ENCODE assay signal across 11 cellular contexts in genomic region chr2:74816540-74817331, GRCh38. TPM values are rescaled to one million over a fixed set of nuclear protein-coding genes. Genes with fewer than 3 reads are reported as not detected.
DNase-seq lines count a peak whose midpoint lies in the region; ATAC-seq, FAIRE-seq and TF ChIP-seq lines count a peak whose summit lies in the region.
"Had no signal": no experiment of that assay in that cellular context is flagged by ENCODE, and none has a peak within 500 bp of the region (broad histone marks: within the 10 kb centered on the region; RNA-seq: fewer than 3 reads in every experiment).

No MANE protein-coding gene starts in this region.

- no peaks in the 10 kb centered on the region for H4K20me1 ChIP-seq in H1 (replicated peaks in 1 of 2; ENCODE audit: control insufficient read depth in 1 of 2, insufficient read depth in 2 of 2, low read length in 2 of 2)

- TF ChIP-seq RAD21 in H1 (IDR thresholded peaks at IDR 0.05 in 1 of 2, conservative IDR thresholded peaks at IDR 0.05 in 1 of 2; ENCODE audit: low read depth in 2 of 2, low read length in 2 of 2): no peak

- H3K79me1 ChIP-seq in H1 (ENCODE audit: low read depth, low read length): no peaks in the 10 kb centered on the region

- H2BK120ac ChIP-seq in H1 (replicated peaks; ENCODE audit: low read depth, low read length): no peak overlapping the region

- no peak overlapping the region for H2BK20ac ChIP-seq in H1 (ENCODE audit: low read length)

- no peak overlapping the region for H3K4me2 ChIP-seq in H1 (ENCODE audit: insufficient read depth in 1 of 2, low read depth in 2 of 2, low read length in 2 of 2)

- FAIRE-seq in H1 (lab: Jason Lieb, UNC): no peak

- no peak for TF ChIP-seq POLR2A in H1 (IDR thresholded peaks at IDR 0.05; ENCODE audit: control extremely low read depth in 1 of 2, low read depth in 2 of 2, low read length in 2 of 2)

- no peak for TF ChIP-seq EP300 in H1 (IDR thresholded peaks at IDR 0.05; ENCODE audit: borderline replicate concordance in 1 of 2, low read depth in 2 of 2, low read length in 2 of 2)

- H3K4me3 Mint-ChIP-seq in stimulated activated effector memory CD8-positive, alpha-beta T cell treated with anti-CD3 and anti-CD28 coated beads, Interleukin-12 subunit alpha, Interleukin-12 subunit beta, amount 100 ng/mL, for 72 hours: no peak overlapping the region
- no peak overlapping the region for H3K4me3 Mint-ChIP-seq in activated naive CD4-positive, alpha-beta T cell treated with anti-CD3 and anti-CD28 coated beads, Interleukin-2, amount 10 ng/mL, durations not matched to agents 7 days and 5 days

- no peaks in the 10 kb centered on the region for H3K36me3 ChIP-seq in H1 (ENCODE audit: control insufficient read depth in 2 of 4, insufficient read depth in 4 of 4, low read length in 3 of 4)

- peaks cover 31% of the 10 kb centered on the region for H3K27me3 Mint-ChIP-seq in activated naive CD4-positive, alpha-beta T cell treated with anti-CD3 and anti-CD28 coated beads, Interleukin-2, amount 10 ng/mL, durations not matched to agents 7 days and 5 days

- H3K18ac ChIP-seq in H1 (ENCODE audit: extremely low read depth, low read length): no peak overlapping the region

- no peak overlapping the region for H2BK5ac ChIP-seq in H1 (ENCODE audit: low read depth, low read length)

- peak overlapping the region; percentile 53 for H3K27ac Mint-ChIP-seq in stimulated activated effector memory CD8-positive, alpha-beta T cell treated with anti-CD3 and anti-CD28 coated beads, Interleukin-12 subunit alpha, Interleukin-12 subunit beta, amount 100 ng/mL, for 72 hours
- no peak overlapping the region for H3K27ac Mint-ChIP-seq in activated naive CD4-positive, alpha-beta T cell treated with anti-CD3 and anti-CD28 coated beads, Interleukin-2, amount 10 ng/mL, durations not matched to agents 7 days and 5 days

- no peak overlapping the region for H2BK12ac ChIP-seq in H1 (ENCODE audit: low read depth, low read length)

- peak; percentile 31 for ATAC-seq in stimulated activated effector memory CD8-positive, alpha-beta T cell treated with anti-CD3 and anti-CD28 coated beads, Interleukin-12 subunit alpha, Interleukin-12 subunit beta, amount 100 ng/mL, for 72 hours
- ATAC-seq in HG02588 (IDR thresholded peaks at IDR 0.05; ENCODE audit: unreplicated experiment): no peak

- no peaks in the 10 kb centered on the region for H3K36me3 Mint-ChIP-seq in stimulated activated effector memory CD8-positive, alpha-beta T cell treated with anti-CD3 and anti-CD28 coated beads, Interleukin-12 subunit alpha, Interleukin-12 subunit beta, amount 100 ng/mL, for 72 hours
- H3K36me3 Mint-ChIP-seq in activated naive CD4-positive, alpha-beta T cell treated with anti-CD3 and anti-CD28 coated beads, Interleukin-2, amount 10 ng/mL, durations not matched to agents 7 days and 5 days: no peaks in the 10 kb centered on the region

- H3K9me3 Mint-ChIP-seq in stimulated activated effector memory CD8-positive, alpha-beta T cell treated with anti-CD3 and anti-CD28 coated beads, Interleukin-12 subunit alpha, Interleukin-12 subunit beta, amount 100 ng/mL, for 72 hours: no peaks in the 10 kb centered on the region
- H3K9me3 Mint-ChIP-seq in activated naive CD4-positive, alpha-beta T cell treated with anti-CD3 and anti-CD28 coated beads, Interleukin-2, amount 10 ng/mL, durations not matched to agents 7 days and 5 days: no peaks in the 10 kb centered on the region

- H2BK15ac ChIP-seq in H1 (ENCODE audit: low read length): peak overlapping the region; percentile 18; the same call in 1 of the 2 replicates

- no peak overlapping the region for H3K56ac ChIP-seq in H1 (replicated peaks; ENCODE audit: insufficient read length, low read depth, low read length)

- H3K4ac ChIP-seq in H1 (replicated peaks; ENCODE audit: insufficient read length, low read depth, low read length): no peak overlapping the region

- H3K4me1 Mint-ChIP-seq in stimulated activated effector memory CD8-positive, alpha-beta T cell treated with anti-CD3 and anti-CD28 coated beads, Interleukin-12 subunit alpha, Interleukin-12 subunit beta, amount 100 ng/mL, for 72 hours: no peaks in the 10 kb centered on the region
- peaks cover 10% of the 10 kb centered on the region for H3K4me1 Mint-ChIP-seq in activated naive CD4-positive, alpha-beta T cell treated with anti-CD3 and anti-CD28 coated beads, Interleukin-2, amount 10 ng/mL, durations not matched to agents 7 days and 5 days

- no peak overlapping the region for H3K14ac ChIP-seq in H1 (ENCODE audit: insufficient read length)

- 0 out of 2 replicates have a peak overlapping the region, but pooled peaks have one; percentile 25 for H2AFZ ChIP-seq in H1 (ENCODE audit: low read length)

- H4K91ac ChIP-seq in H1 (replicated peaks; ENCODE audit: insufficient read length, low read length): no peak overlapping the region

- H3K79me2 ChIP-seq in H1 (ENCODE audit: control insufficient read depth in 1 of 2, insufficient read depth in 2 of 2, low read length in 2 of 2): no peaks in the 10 kb centered on the region

- no peak overlapping the region for H3K27ac ChIP-seq in H1 (ENCODE audit: low read depth, low read length)
- H3K27ac ChIP-seq: 22Rv1 had no signal

- no peak overlapping the region for H3K9ac ChIP-seq in H1 (replicated peaks in 1 of 4; ENCODE audit: extremely low read depth in 1 of 4, low read depth in 3 of 4, low read length in 3 of 4)

- H2AK5ac ChIP-seq in H1 (ENCODE audit: low read depth, low read length): no peak overlapping the region

- H3K4me3 ChIP-seq in H1 (ENCODE audit: extremely low read depth in 1 of 4, insufficient read depth in 2 of 4, low read depth in 3 of 4, low read length in 4 of 4): no peak overlapping the region

- no peak overlapping the region for H4K5ac ChIP-seq in H1 (ENCODE audit: insufficient read length, low read depth, low read length)

- H3K9me3 ChIP-seq in H1 (ENCODE audit: insufficient read depth in 2 of 2, low read depth in 1 of 2, low read length in 1 of 2): no peaks in the 10 kb centered on the region

- no peaks in the 10 kb centered on the region for H3K27me3 ChIP-seq in H1 (replicated peaks in 1 of 4; ENCODE audit: control insufficient read depth in 3 of 4, extremely low read depth in 1 of 4, insufficient read depth in 3 of 4, low read length in 3 of 4)

- H3K23me2 ChIP-seq in H1 (ENCODE audit: low read depth, low read length): no peaks in the 10 kb centered on the region

- H3K4me1 ChIP-seq in H1 (replicated peaks in 1 of 4; ENCODE audit: control insufficient read depth in 3 of 4, insufficient read depth in 4 of 4, low read length in 3 of 4): no peaks in the 10 kb centered on the region

- no peak overlapping the region for H4K8ac ChIP-seq in H1 (ENCODE audit: extremely low read depth, insufficient read depth, low read length)

- H3K23ac ChIP-seq in H1 (ENCODE audit: insufficient read length): no peak overlapping the region

- DNase-seq in DMS 273 (lab: John Stamatoyannopoulos, UW; ENCODE audit: unreplicated experiment) (peak; percentile 12), DMS 273 treated with DMSO at 0.1 percent for 48 hours (lab: John Stamatoyannopoulos, UW) (no peak), NCI-H526 treated with DMSO at 0.1 percent for 48 hours (lab: John Stamatoyannopoulos, UW) (peak; percentile 3), H1 (ENCODE audit: low read depth in 1 of 2, low spot score in 2 of 2) (peak in 1 of 2 experiments; percentile 26), HuH-7.5 (ENCODE audit: low spot score) (no peak)
- DNase-seq in stimulated activated effector memory CD8-positive, alpha-beta T cell treated with anti-CD3 and anti-CD28 coated beads, Interleukin-12 subunit alpha, Interleukin-12 subunit beta, amount 100 ng/mL, for 72 hours (ENCODE audit: low spot score in 2 of 2): no peak
- no peak for DNase-seq in activated naive CD4-positive, alpha-beta T cell treated with anti-CD3 and anti-CD28 coated beads, Interleukin-2, amount 10 ng/mL, durations not matched to agents 7 days and 5 days
- DNase-seq: activated CD4-positive, alpha-beta T cell treated with anti-CD3 and anti-CD28 coated beads, Interleukin-2, amount 50 U/mL, for 4 hours; posterior cingulate gyrus had no signal

- POLR2A ChIA-PET in H1 (lab: Charles Lee; ENCODE audit: partially characterized antibody): interaction anchor here (1.2 kb wide), 1 partner anchor 16 kb away, joined by 4 read pairs; no protein-coding TSS in a partner anchor

- TF ChIP-seq CTCF in H1 (IDR thresholded peaks at IDR 0.05; ENCODE audit: control extremely low read depth in 1 of 3, insufficient read depth in 1 of 3, low read depth in 1 of 3, low read length in 3 of 3): no peak

- CTCF ChIA-PET in H1 (lab: Charles Lee; ENCODE audit: partially characterized antibody): interaction anchor here (0.6 to 1.3 kb wide), 3 partner anchors 9 to 252 kb away, joined by 3 to 6 read pairs (median 4); no protein-coding TSS in a partner anchor
- CTCF ChIA-PET in activated naive CD4-positive, alpha-beta T cell treated with anti-CD3 and anti-CD28 coated beads, Interleukin-2, amount 10 ng/mL, durations not matched to agents 7 days and 5 days (lab: Charles Lee): no interaction called here

- WGBS in H1 (ENCODE audit: extremely low coverage in 1 of 2, insufficient coverage in 1 of 2, insufficient read length in 1 of 2, insufficient replicate concordance in 2 of 2, low coverage in 1 of 2, low lambda C conversion rate in 2 of 2, missing lambda C conversion rate in 1 of 2), 2 experiments: 80% methylated on average over 7 of the region's 7 CpGs; no CpG with 5 or more reads in 1 of the 2 experiments

TF ChIP-seq in H1, 55 proteins besides CTCF, POLR2A, EP300 and RAD21 (continues in another document):
- TF ChIP-seq MAX (IDR thresholded peaks at IDR 0.05): no peak
- TF ChIP-seq RNF2 (IDR thresholded peaks at IDR 0.05; ENCODE audit: borderline replicate concordance, low read depth, low read length, missing control alignments, poor library complexity, severe bottlenecking): no peak
- TF ChIP-seq GTF2F1 (IDR thresholded peaks at IDR 0.05; ENCODE audit: borderline replicate concordance, low read depth, low read length): no peak
- no peak for TF ChIP-seq BCL11A (IDR thresholded peaks at IDR 0.05; ENCODE audit: low read depth in 2 of 2, low read length in 2 of 2)
- TF ChIP-seq CTBP2 (IDR thresholded peaks at IDR 0.05; ENCODE audit: borderline replicate concordance, insufficient read depth, insufficient read length, low read length): no peak
- TF ChIP-seq JUN (IDR thresholded peaks at IDR 0.05; ENCODE audit: low read depth, low read length): no peak

RNA-seq across cellular contexts. Expression of gene HK2, which starts 17.2 kb away (rescaled TPM):
- total RNA-seq in H1 (2021; fragmentation: NEBNext Ultra II Directional; extraction: Animal tissue kit (Norgen Biotek cat#: 25700)): 61.0 and 61.9 TPM in 2 replicates
- 22.1 and 33.1 TPM in 2 replicates for polyA plus RNA-seq in H1 (2011; rRNA removed)
- 38.9 TPM for polyA plus RNA-seq in H1 (2011; cell fraction: cytosol; rRNA removed)
- polyA plus RNA-seq in H1 (2011; cell fraction: nucleus; rRNA removed): 53.3 TPM
- 39.9 to 47.1 TPM (median 45.6 TPM) in 4 replicates for polyA plus RNA-seq in H1 (2012, experiment 1 of 2)
- 7.5 TPM for polyA plus RNA-seq in H1 (2012, experiment 2 of 2)
- polyA plus RNA-seq in H1 (2013, experiment 1 of 2): 20.1 TPM
- 17.7 TPM for polyA plus RNA-seq in H1 (2013, experiment 2 of 2)
- polyA minus RNA-seq in H1 (2011; rRNA and poly(A)+ RNA removed): 105 and 109 TPM in 2 replicates
- polyA minus RNA-seq in H1 (2011; cell fraction: cytosol; rRNA and poly(A)+ RNA removed): 61.6 TPM
- 53.2 TPM for polyA minus RNA-seq in H1 (2011; cell fraction: nucleus; rRNA and poly(A)+ RNA removed)

Comparison
In these comparisons a context has a peak if more than half of its experiments do, and no peak if none do; other contexts are left out.
1. DNase-seq: peak in DMS 273 (single experiment) and NCI-H526 treated with DMSO at 0.1 percent for 48 hours (single experiment); none in DMS 273 treated with DMSO at 0.1 percent for 48 hours (single experiment), stimulated activated effector memory CD8-positive, alpha-beta T cell treated with anti-CD3 and anti-CD28 coated beads, Interleukin-12 subunit alpha, Interleukin-12 subunit beta, amount 100 ng/mL, for 72 hours (0 of 2), activated naive CD4-positive, alpha-beta T cell treated with anti-CD3 and anti-CD28 coated beads, Interleukin-2, amount 10 ng/mL, durations not matched to agents 7 days and 5 days (single experiment) and HuH-7.5 (single experiment).